ENCODE assay signal across 8 cellular contexts in genomic region chr3:195270350-195271115, GRCh38. TPM values are rescaled to one million over a fixed set of nuclear protein-coding genes. Genes with fewer than 3 reads are reported as not detected.
DNase-seq lines count a peak whose midpoint lies in the region; ATAC-seq and TF ChIP-seq lines count a peak whose summit lies in the region.

No MANE protein-coding gene starts in this region.

- ATAC-seq in GM18858 (IDR thresholded peaks at IDR 0.05; ENCODE audit: unreplicated experiment) (peak; percentile 49), HG03039 (IDR thresholded peaks at IDR 0.05; ENCODE audit: unreplicated experiment) (peak; percentile 54)
- ATAC-seq in stimulated activated effector memory CD8-positive, alpha-beta T cell treated with anti-CD3 and anti-CD28 coated beads, Interleukin-12 subunit alpha, Interleukin-12 subunit beta, amount 100 ng/mL, for 72 hours, result peak; percentile 79

- no peaks in the 10 kb centered on the region for H3K9me3 Mint-ChIP-seq in stimulated activated effector memory CD8-positive, alpha-beta T cell treated with anti-CD3 and anti-CD28 coated beads, Interleukin-12 subunit alpha, Interleukin-12 subunit beta, amount 100 ng/mL, for 72 hours

- no peak overlapping the region for H4K5ac ChIP-seq in mesendoderm (ENCODE audit: low read length)

- peak overlapping the region; percentile 25 for H2BK5ac ChIP-seq in mesendoderm (ENCODE audit: low read length)

- H3K27me3 ChIP-seq in ectodermal cell (ENCODE audit: control insufficient read depth, insufficient read depth, low read length, poor library complexity, severe bottlenecking) (no peaks in the 10 kb centered on the region), mesendoderm (ENCODE audit: insufficient read depth, low read length, poor library complexity) (no peaks in the 10 kb centered on the region)

- peak overlapping the region; percentile 47 for H2BK120ac ChIP-seq in mesendoderm (ENCODE audit: low read depth, low read length)

- 0% methylated on average over 84 of the region's 84 CpGs for WGBS in ectodermal cell, 2 experiments
- no CpG with 5 or more reads among the region's 84 CpGs for WGBS in mesendoderm (ENCODE audit: extremely low coverage, insufficient coverage, low lambda C conversion rate)

- no peak overlapping the region for H2BK15ac ChIP-seq in mesendoderm (replicated peaks; ENCODE audit: low read depth)

- peak overlapping the region; percentile 99 for H3K56ac ChIP-seq in mesendoderm (ENCODE audit: low read length)

- no peak overlapping the region for H3K4ac ChIP-seq in mesendoderm (ENCODE audit: low read depth, low read length)

- peaks cover 16% of the 10 kb centered on the region for H3K36me3 Mint-ChIP-seq in stimulated activated effector memory CD8-positive, alpha-beta T cell treated with anti-CD3 and anti-CD28 coated beads, Interleukin-12 subunit alpha, Interleukin-12 subunit beta, amount 100 ng/mL, for 72 hours

- H3K4me1 ChIP-seq in ectodermal cell (ENCODE audit: control insufficient read depth, insufficient read depth, low read length) (peaks cover 6% of the 10 kb centered on the region), mesendoderm (ENCODE audit: control insufficient read depth, low read depth, low read length) (peaks cover 10% of the 10 kb centered on the region)

- H3K27ac ChIP-seq in VCaP, result peak overlapping the region; percentile 80
- peak overlapping the region; percentile 82 for H3K27ac ChIP-seq in ectodermal cell (ENCODE audit: insufficient read depth, low read depth, low read length, poor library complexity, severe bottlenecking)
- H3K27ac ChIP-seq in mesendoderm (ENCODE audit: low read depth, low read length), result peak overlapping the region; percentile 97

- peak overlapping the region; percentile 94 for H3K9ac ChIP-seq in mesendoderm (ENCODE audit: low read length)

- no peaks in the 10 kb centered on the region for H3K36me3 ChIP-seq in ectodermal cell (ENCODE audit: control insufficient read depth, insufficient read depth, low read length)
- no peaks in the 10 kb centered on the region for H3K36me3 ChIP-seq in mesendoderm (ENCODE audit: control insufficient read depth, insufficient read depth, low read length)

- H3K4me3 ChIP-seq in AG10803 (ENCODE audit: low read length) (peak overlapping the region; percentile 85), ectodermal cell (ENCODE audit: insufficient read depth, low read depth, low read length) (peak overlapping the region; percentile 84), mesendoderm (ENCODE audit: low read length) (peak overlapping the region; percentile 91)

- DNase-seq in AG10803 (ENCODE audit: low read depth) (peak; percentile 25), NCI-H2029 (lab: John Stamatoyannopoulos, UW) (peak; percentile 60), mesendoderm (peak; percentile 87)
- DNase-seq in stimulated activated effector memory CD8-positive, alpha-beta T cell treated with anti-CD3 and anti-CD28 coated beads, Interleukin-12 subunit alpha, Interleukin-12 subunit beta, amount 100 ng/mL, for 72 hours (ENCODE audit: low spot score in 2 of 2), result peak; percentile 37 to 73

- H3K4me2 ChIP-seq in mesendoderm (ENCODE audit: low read length), result peak overlapping the region; percentile 37

- H3K9me3 ChIP-seq in ectodermal cell (ENCODE audit: control insufficient read depth, low read length), result no peaks in the 10 kb centered on the region

- peak overlapping the region; percentile 94 for H3K18ac ChIP-seq in mesendoderm (ENCODE audit: low read length)

- H3K27ac Mint-ChIP-seq in stimulated activated effector memory CD8-positive, alpha-beta T cell treated with anti-CD3 and anti-CD28 coated beads, Interleukin-12 subunit alpha, Interleukin-12 subunit beta, amount 100 ng/mL, for 72 hours, result peak overlapping the region; percentile 71

- peak overlapping the region; percentile 57 for H3K23ac ChIP-seq in mesendoderm (ENCODE audit: low read length)

- peaks cover 33% of the 10 kb centered on the region for H3K79me2 ChIP-seq in mesendoderm (ENCODE audit: control insufficient read depth, insufficient read depth, low read length)

- peaks cover 14% of the 10 kb centered on the region for H3K79me1 ChIP-seq in mesendoderm (ENCODE audit: low read length)

- no peak overlapping the region for H4K8ac ChIP-seq in mesendoderm (ENCODE audit: low read depth, low read length)

- TF ChIP-seq CTCF in AG10803 (conservative IDR thresholded peaks at IDR 0.05; ENCODE audit: low read length), result peak; percentile 35
- TF ChIP-seq CTCF in VCaP (conservative IDR thresholded peaks at IDR 0.05), result peak; percentile 65

- H3K4me1 Mint-ChIP-seq in stimulated activated effector memory CD8-positive, alpha-beta T cell treated with anti-CD3 and anti-CD28 coated beads, Interleukin-12 subunit alpha, Interleukin-12 subunit beta, amount 100 ng/mL, for 72 hours, result peaks cover 30% of the 10 kb centered on the region

- peak overlapping the region; percentile 77 for H3K4me3 Mint-ChIP-seq in stimulated activated effector memory CD8-positive, alpha-beta T cell treated with anti-CD3 and anti-CD28 coated beads, Interleukin-12 subunit alpha, Interleukin-12 subunit beta, amount 100 ng/mL, for 72 hours

- no peak overlapping the region for H2AK5ac ChIP-seq in mesendoderm (ENCODE audit: low read length)

RNA-seq across cellular contexts. Expression of gene XXYLT1, which starts 0.4 kb away (rescaled TPM):
- polyA plus RNA-seq in ectodermal cell (2013, experiment 1 of 4), result 37.5 TPM
- 34.2 TPM for polyA plus RNA-seq in ectodermal cell (2013, experiment 2 of 4)
- 30.1 TPM for polyA plus RNA-seq in ectodermal cell (2013, experiment 3 of 4)
- polyA plus RNA-seq in ectodermal cell (2013, experiment 4 of 4), result 30.6 TPM
- 23.7 TPM for polyA plus RNA-seq in mesendoderm (2013, experiment 1 of 2)
- polyA plus RNA-seq in mesendoderm (2013, experiment 2 of 2), result 23.4 TPM

Comparison
In these comparisons a context has a peak if more than half of its experiments do, and no peak if none do; other contexts are left out.
1. Peak in every context shown above with its lines: DNase-seq, ATAC-seq, H3K4me3 ChIP-seq and H3K27ac ChIP-seq.
2. DNase-seq: peak in every context shown above with its lines; median percentile 87 in mesendoderm; 60 in NCI-H2029; 55 in stimulated activated effector memory CD8-positive, alpha-beta T cell treated with anti-CD3 and anti-CD28 coated beads, Interleukin-12 subunit alpha, Interleukin-12 subunit beta, amount 100 ng/mL, for 72 hours; 25 in AG10803.